In the genomic region with DNA sequence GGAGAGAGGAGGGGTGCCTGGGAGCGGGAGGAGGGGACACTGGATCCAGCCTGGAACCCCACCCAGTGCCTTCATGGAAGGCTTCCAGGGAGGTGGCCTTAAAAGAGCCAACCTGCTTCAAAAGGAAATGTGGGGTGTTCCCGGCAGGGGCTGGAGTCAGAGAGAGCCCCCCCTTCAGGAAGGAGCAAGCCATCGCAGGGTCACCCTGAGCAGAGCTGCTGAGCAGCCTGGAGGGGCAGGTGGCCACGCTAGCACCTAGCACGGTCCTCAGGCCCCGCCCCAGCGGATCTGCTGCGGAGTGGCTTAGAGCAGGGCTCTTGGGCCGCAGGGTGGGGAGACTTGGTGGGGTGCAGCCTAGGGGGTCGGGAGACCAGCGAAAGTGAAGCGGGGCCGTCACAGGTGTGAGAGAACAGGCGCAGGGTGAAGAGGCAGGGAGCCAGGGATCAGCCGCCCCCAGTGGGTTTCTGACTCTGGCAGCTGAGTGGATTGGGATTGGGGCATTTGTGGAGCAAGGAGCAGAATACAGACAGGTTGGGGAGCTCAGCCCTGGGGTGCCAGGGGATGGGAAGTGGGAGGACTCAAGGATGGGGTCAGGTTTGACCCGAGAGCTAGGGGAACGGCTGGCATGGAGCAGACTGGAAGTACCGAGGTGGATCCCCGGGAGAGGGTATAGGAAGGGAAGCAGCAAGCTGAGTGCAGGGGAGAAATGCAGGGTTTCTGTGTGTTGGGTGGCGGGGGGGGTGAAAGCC, we compare ENCODE assay signal across 1 cellular context.
TF ChIP-seq lines count a peak whose summit lies in the region.

No MANE protein-coding gene starts in this region.

TF ChIP-seq in WTC11, 78 proteins besides CTCF, POLR2A, EP300 and RAD21 (continued from another document):
- TF ChIP-seq, protein P1, sequence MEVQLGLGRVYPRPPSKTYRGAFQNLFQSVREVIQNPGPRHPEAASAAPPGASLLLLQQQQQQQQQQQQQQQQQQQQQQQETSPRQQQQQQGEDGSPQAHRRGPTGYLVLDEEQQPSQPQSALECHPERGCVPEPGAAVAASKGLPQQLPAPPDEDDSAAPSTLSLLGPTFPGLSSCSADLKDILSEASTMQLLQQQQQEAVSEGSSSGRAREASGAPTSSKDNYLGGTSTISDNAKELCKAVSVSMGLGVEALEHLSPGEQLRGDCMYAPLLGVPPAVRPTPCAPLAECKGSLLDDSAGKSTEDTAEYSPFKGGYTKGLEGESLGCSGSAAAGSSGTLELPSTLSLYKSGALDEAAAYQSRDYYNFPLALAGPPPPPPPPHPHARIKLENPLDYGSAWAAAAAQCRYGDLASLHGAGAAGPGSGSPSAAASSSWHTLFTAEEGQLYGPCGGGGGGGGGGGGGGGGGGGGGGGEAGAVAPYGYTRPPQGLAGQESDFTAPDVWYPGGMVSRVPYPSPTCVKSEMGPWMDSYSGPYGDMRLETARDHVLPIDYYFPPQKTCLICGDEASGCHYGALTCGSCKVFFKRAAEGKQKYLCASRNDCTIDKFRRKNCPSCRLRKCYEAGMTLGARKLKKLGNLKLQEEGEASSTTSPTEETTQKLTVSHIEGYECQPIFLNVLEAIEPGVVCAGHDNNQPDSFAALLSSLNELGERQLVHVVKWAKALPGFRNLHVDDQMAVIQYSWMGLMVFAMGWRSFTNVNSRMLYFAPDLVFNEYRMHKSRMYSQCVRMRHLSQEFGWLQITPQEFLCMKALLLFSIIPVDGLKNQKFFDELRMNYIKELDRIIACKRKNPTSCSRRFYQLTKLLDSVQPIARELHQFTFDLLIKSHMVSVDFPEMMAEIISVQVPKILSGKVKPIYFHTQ (CRISPR knock-in tag; IDR thresholded peaks at IDR 0.05), result no peak
- TF ChIP-seq, protein P2, sequence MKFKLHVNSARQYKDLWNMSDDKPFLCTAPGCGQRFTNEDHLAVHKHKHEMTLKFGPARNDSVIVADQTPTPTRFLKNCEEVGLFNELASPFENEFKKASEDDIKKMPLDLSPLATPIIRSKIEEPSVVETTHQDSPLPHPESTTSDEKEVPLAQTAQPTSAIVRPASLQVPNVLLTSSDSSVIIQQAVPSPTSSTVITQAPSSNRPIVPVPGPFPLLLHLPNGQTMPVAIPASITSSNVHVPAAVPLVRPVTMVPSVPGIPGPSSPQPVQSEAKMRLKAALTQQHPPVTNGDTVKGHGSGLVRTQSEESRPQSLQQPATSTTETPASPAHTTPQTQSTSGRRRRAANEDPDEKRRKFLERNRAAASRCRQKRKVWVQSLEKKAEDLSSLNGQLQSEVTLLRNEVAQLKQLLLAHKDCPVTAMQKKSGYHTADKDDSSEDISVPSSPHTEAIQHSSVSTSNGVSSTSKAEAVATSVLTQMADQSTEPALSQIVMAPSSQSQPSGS (CRISPR knock-in tag; IDR thresholded peaks at IDR 0.05; ENCODE audit: borderline replicate concordance, low read depth), result no peak
- no peak for TF ChIP-seq TP53 (CRISPR knock-in tag; IDR thresholded peaks at IDR 0.05)
- no peak for TF ChIP-seq NR3C1 (CRISPR knock-in tag; conservative IDR thresholded peaks at IDR 0.05; ENCODE audit: low read depth)
- TF ChIP-seq GTF2I (CRISPR knock-in tag; conservative IDR thresholded peaks at IDR 0.05), result no peak
- no peak for TF ChIP-seq ZNF671 (CRISPR knock-in tag; IDR thresholded peaks at IDR 0.05)
- TF ChIP-seq HMGA2 (CRISPR knock-in tag; IDR thresholded peaks at IDR 0.05), result no peak
- TF ChIP-seq, protein P3, sequence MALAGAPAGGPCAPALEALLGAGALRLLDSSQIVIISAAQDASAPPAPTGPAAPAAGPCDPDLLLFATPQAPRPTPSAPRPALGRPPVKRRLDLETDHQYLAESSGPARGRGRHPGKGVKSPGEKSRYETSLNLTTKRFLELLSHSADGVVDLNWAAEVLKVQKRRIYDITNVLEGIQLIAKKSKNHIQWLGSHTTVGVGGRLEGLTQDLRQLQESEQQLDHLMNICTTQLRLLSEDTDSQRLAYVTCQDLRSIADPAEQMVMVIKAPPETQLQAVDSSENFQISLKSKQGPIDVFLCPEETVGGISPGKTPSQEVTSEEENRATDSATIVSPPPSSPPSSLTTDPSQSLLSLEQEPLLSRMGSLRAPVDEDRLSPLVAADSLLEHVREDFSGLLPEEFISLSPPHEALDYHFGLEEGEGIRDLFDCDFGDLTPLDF (CRISPR knock-in tag; IDR thresholded peaks at IDR 0.05), result no peak
- TF ChIP-seq, protein P4, sequence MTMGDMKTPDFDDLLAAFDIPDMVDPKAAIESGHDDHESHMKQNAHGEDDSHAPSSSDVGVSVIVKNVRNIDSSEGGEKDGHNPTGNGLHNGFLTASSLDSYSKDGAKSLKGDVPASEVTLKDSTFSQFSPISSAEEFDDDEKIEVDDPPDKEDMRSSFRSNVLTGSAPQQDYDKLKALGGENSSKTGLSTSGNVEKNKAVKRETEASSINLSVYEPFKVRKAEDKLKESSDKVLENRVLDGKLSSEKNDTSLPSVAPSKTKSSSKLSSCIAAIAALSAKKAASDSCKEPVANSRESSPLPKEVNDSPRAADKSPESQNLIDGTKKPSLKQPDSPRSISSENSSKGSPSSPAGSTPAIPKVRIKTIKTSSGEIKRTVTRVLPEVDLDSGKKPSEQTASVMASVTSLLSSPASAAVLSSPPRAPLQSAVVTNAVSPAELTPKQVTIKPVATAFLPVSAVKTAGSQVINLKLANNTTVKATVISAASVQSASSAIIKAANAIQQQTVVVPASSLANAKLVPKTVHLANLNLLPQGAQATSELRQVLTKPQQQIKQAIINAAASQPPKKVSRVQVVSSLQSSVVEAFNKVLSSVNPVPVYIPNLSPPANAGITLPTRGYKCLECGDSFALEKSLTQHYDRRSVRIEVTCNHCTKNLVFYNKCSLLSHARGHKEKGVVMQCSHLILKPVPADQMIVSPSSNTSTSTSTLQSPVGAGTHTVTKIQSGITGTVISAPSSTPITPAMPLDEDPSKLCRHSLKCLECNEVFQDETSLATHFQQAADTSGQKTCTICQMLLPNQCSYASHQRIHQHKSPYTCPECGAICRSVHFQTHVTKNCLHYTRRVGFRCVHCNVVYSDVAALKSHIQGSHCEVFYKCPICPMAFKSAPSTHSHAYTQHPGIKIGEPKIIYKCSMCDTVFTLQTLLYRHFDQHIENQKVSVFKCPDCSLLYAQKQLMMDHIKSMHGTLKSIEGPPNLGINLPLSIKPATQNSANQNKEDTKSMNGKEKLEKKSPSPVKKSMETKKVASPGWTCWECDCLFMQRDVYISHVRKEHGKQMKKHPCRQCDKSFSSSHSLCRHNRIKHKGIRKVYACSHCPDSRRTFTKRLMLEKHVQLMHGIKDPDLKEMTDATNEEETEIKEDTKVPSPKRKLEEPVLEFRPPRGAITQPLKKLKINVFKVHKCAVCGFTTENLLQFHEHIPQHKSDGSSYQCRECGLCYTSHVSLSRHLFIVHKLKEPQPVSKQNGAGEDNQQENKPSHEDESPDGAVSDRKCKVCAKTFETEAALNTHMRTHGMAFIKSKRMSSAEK (CRISPR knock-in tag; IDR thresholded peaks at IDR 0.05; ENCODE audit: borderline replicate concordance), result no peak
- no peak for TF ChIP-seq NFATC4 (CRISPR knock-in tag; IDR thresholded peaks at IDR 0.05)
- 0 out of 2 replicates have a peak, but pooled peaks have one; percentile 21 for TF ChIP-seq FOXK1 (CRISPR knock-in tag; IDR thresholded peaks at IDR 0.05)
- TF ChIP-seq, protein P5, sequence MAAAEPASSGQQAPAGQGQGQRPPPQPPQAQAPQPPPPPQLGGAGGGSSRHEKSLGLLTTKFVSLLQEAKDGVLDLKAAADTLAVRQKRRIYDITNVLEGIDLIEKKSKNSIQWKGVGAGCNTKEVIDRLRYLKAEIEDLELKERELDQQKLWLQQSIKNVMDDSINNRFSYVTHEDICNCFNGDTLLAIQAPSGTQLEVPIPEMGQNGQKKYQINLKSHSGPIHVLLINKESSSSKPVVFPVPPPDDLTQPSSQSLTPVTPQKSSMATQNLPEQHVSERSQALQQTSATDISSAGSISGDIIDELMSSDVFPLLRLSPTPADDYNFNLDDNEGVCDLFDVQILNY (CRISPR knock-in tag; IDR thresholded peaks at IDR 0.05), result no peak
- TF ChIP-seq, protein P6, sequence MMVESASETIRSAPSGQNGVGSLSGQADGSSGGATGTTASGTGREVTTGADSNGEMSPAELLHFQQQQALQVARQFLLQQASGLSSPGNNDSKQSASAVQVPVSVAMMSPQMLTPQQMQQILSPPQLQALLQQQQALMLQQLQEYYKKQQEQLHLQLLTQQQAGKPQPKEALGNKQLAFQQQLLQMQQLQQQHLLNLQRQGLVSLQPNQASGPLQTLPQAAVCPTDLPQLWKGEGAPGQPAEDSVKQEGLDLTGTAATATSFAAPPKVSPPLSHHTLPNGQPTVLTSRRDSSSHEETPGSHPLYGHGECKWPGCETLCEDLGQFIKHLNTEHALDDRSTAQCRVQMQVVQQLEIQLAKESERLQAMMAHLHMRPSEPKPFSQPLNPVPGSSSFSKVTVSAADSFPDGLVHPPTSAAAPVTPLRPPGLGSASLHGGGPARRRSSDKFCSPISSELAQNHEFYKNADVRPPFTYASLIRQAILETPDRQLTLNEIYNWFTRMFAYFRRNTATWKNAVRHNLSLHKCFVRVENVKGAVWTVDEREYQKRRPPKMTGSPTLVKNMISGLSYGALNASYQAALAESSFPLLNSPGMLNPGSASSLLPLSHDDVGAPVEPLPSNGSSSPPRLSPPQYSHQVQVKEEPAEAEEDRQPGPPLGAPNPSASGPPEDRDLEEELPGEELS (CRISPR knock-in tag; IDR thresholded peaks at IDR 0.05), result no peak
- TF ChIP-seq, protein P7, sequence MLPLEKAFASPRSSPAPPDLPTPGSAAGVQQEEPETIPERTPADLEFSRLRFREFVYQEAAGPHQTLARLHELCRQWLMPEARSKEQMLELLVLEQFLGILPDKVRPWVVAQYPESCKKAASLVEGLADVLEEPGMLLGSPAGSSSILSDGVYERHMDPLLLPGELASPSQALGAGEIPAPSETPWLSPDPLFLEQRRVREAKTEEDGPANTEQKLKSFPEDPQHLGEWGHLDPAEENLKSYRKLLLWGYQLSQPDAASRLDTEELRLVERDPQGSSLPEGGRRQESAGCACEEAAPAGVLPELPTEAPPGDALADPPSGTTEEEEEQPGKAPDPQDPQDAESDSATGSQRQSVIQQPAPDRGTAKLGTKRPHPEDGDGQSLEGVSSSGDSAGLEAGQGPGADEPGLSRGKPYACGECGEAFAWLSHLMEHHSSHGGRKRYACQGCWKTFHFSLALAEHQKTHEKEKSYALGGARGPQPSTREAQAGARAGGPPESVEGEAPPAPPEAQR (CRISPR knock-in tag; IDR thresholded peaks at IDR 0.05), result no peak
- TF ChIP-seq SOX15 (CRISPR knock-in tag; IDR thresholded peaks at IDR 0.05), result no peak
- TF ChIP-seq, protein P8, sequence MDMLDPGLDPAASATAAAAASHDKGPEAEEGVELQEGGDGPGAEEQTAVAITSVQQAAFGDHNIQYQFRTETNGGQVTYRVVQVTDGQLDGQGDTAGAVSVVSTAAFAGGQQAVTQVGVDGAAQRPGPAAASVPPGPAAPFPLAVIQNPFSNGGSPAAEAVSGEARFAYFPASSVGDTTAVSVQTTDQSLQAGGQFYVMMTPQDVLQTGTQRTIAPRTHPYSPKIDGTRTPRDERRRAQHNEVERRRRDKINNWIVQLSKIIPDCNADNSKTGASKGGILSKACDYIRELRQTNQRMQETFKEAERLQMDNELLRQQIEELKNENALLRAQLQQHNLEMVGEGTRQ (CRISPR knock-in tag; IDR thresholded peaks at IDR 0.05), result no peak
- no peak for TF ChIP-seq SMAD4 (CRISPR knock-in tag; IDR thresholded peaks at IDR 0.05)
- no peak for TF ChIP-seq OVOL2 (CRISPR knock-in tag; IDR thresholded peaks at IDR 0.05; ENCODE audit: borderline replicate concordance)
- no peak for TF ChIP-seq ZNF263 (CRISPR knock-in tag; IDR thresholded peaks at IDR 0.05; ENCODE audit: low read depth)
- TF ChIP-seq, protein P9, sequence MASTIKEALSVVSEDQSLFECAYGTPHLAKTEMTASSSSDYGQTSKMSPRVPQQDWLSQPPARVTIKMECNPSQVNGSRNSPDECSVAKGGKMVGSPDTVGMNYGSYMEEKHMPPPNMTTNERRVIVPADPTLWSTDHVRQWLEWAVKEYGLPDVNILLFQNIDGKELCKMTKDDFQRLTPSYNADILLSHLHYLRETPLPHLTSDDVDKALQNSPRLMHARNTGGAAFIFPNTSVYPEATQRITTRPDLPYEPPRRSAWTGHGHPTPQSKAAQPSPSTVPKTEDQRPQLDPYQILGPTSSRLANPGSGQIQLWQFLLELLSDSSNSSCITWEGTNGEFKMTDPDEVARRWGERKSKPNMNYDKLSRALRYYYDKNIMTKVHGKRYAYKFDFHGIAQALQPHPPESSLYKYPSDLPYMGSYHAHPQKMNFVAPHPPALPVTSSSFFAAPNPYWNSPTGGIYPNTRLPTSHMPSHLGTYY (CRISPR knock-in tag; IDR thresholded peaks at IDR 0.05), result no peak
- no peak for TF ChIP-seq KAT7 (CRISPR knock-in tag; IDR thresholded peaks at IDR 0.05; ENCODE audit: borderline replicate concordance)
- no peak for TF ChIP-seq FOXJ3 (CRISPR knock-in tag; IDR thresholded peaks at IDR 0.05; ENCODE audit: borderline replicate concordance)
- TF ChIP-seq ESRRA (CRISPR knock-in tag; IDR thresholded peaks at IDR 0.05; ENCODE audit: borderline replicate concordance), result peak; percentile 60; the same call in 1 of the 2 replicates
- TF ChIP-seq, protein P10, sequence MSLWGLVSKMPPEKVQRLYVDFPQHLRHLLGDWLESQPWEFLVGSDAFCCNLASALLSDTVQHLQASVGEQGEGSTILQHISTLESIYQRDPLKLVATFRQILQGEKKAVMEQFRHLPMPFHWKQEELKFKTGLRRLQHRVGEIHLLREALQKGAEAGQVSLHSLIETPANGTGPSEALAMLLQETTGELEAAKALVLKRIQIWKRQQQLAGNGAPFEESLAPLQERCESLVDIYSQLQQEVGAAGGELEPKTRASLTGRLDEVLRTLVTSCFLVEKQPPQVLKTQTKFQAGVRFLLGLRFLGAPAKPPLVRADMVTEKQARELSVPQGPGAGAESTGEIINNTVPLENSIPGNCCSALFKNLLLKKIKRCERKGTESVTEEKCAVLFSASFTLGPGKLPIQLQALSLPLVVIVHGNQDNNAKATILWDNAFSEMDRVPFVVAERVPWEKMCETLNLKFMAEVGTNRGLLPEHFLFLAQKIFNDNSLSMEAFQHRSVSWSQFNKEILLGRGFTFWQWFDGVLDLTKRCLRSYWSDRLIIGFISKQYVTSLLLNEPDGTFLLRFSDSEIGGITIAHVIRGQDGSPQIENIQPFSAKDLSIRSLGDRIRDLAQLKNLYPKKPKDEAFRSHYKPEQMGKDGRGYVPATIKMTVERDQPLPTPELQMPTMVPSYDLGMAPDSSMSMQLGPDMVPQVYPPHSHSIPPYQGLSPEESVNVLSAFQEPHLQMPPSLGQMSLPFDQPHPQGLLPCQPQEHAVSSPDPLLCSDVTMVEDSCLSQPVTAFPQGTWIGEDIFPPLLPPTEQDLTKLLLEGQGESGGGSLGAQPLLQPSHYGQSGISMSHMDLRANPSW (CRISPR knock-in tag; conservative IDR thresholded peaks at IDR 0.05; ENCODE audit: low read depth), result no peak
- no peak for TF ChIP-seq ATF1 (CRISPR knock-in tag; IDR thresholded peaks at IDR 0.05)
- TF ChIP-seq JUN (CRISPR knock-in tag; IDR thresholded peaks at IDR 0.05), result no peak
- TF ChIP-seq, protein P11, sequence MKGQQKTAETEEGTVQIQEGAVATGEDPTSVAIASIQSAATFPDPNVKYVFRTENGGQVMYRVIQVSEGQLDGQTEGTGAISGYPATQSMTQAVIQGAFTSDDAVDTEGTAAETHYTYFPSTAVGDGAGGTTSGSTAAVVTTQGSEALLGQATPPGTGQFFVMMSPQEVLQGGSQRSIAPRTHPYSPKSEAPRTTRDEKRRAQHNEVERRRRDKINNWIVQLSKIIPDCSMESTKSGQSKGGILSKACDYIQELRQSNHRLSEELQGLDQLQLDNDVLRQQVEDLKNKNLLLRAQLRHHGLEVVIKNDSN (CRISPR knock-in tag; IDR thresholded peaks at IDR 0.05), result no peak
- TF ChIP-seq MYBL2 (CRISPR knock-in tag; IDR thresholded peaks at IDR 0.05), result no peak
- TF ChIP-seq, protein P12, sequence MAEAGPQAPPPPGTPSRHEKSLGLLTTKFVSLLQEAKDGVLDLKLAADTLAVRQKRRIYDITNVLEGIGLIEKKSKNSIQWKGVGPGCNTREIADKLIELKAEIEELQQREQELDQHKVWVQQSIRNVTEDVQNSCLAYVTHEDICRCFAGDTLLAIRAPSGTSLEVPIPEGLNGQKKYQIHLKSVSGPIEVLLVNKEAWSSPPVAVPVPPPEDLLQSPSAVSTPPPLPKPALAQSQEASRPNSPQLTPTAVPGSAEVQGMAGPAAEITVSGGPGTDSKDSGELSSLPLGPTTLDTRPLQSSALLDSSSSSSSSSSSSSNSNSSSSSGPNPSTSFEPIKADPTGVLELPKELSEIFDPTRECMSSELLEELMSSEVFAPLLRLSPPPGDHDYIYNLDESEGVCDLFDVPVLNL (CRISPR knock-in tag; IDR thresholded peaks at IDR 0.05; ENCODE audit: borderline replicate concordance, low read depth), result no peak
- no peak for TF ChIP-seq MXD4 (CRISPR knock-in tag; IDR thresholded peaks at IDR 0.05; ENCODE audit: borderline replicate concordance)
